35 cellular contexts compared by ENCODE assay signal in the genomic region with DNA sequence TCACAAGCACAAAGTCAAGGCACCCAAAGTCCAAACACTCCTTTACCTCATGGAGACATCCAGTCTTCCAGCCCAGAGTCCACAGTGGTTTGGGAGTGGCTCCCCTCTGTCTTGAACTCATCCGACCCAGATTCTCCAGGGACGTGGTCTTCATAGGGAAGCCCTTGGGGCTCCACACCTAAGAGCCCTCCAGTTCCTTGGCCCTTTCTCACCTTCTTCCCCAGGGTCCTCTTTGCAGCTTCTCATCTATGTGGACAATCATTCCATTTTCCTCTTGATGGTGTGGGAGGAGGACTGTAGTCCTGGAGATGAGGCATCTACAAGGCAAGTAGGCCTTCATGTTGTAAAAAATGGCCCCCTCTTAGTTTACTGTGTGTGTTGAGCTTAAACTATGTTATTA.
"Had no signal": no experiment of that assay in that cellular context is flagged by ENCODE, and none has a peak within 500 bp of the region (broad histone marks: within the 10 kb centered on the region; RNA-seq: fewer than 3 reads in every experiment).

No MANE protein-coding gene starts in this region.

- H3K4me2 ChIP-seq: KMS-11 had no signal

- H3K27me3 ChIP-seq: MG63 had no signal

- DNase-seq: Karpas-422, Kasumi-1, KBM-7, KG1, MG63, MM.1S, MV-4-11, NCI-H1048, NCI-H1092, NCI-H1092 treated with DMSO at 0.1 percent for 48 hours, NCI-H1105, NCI-H1105 treated with DMSO at 0.1 percent for 48 hours, NCI-H1417, NCI-H1417 treated with DMSO at 0.1 percent for 48 hours, NCI-H1436, NCI-H1436 treated with DMSO at 0.1 percent for 48 hours, NCI-H146, NCI-H1694, NCI-H1694 treated with DMSO at 0.1 percent for 48 hours, NCI-H187, NCI-H187 treated with DMSO at 0.1 percent for 48 hours, NCI-H1930, NCI-H2029, NCI-H2029 treated with DMSO at 0.1 percent for 48 hours, NCI-H2081, NCI-H2081 treated with DMSO at 0.1 percent for 48 hours, NCI-H2107, NCI-H2171, NCI-H2171 treated with DMSO at 0.1 percent for 48 hours, NCI-H2227 treated with DMSO at 0.1 percent for 48 hours, NCI-H226, NCI-H345, NCI-H446, NCI-H446 treated with DMSO at 0.1 percent for 48 hours had no signal

- H3K4me3 ChIP-seq: MG63 had no signal

- H3K36me3 ChIP-seq: MG63 had no signal

- H3K9me3 ChIP-seq: MG63 had no signal

- H3K27ac ChIP-seq: KMS-11 had no signal
